ENCODE assay signal across 1 cellular context in genomic region chr12:127284870-127285431, GRCh38.
TF ChIP-seq lines count a peak whose summit lies in the region.

No MANE protein-coding gene starts in this region.

TF ChIP-seq in SK-N-SH, 30 proteins besides CTCF, POLR2A, EP300 and RAD21 (continued from another document):
- TF ChIP-seq REST (IDR thresholded peaks at IDR 0.05; ENCODE audit: low read depth, low read length): no peak
TF ChIP-seq in SK-N-SH: peak in this region for 0.
